Comparison of ENCODE assay signal across 14 cellular contexts in genomic region chr14:42011221-42011620, GRCh38.
"Had no signal": no experiment of that assay in that cellular context is flagged by ENCODE, and none has a peak within 500 bp of the region (broad histone marks: within the 10 kb centered on the region; RNA-seq: fewer than 3 reads in every experiment).

No MANE protein-coding gene starts in this region.

- H3K27ac ChIP-seq: breast epithelium, hepatocyte, pancreas had no signal

- H3K4me1 Mint-ChIP-seq: activated CD4-positive, alpha-beta memory T cell treated with anti-CD3 and anti-CD28 coated beads, Interleukin-2, amount 10 ng/mL, durations not matched to agents 7 days and 5 days; activated CD4-positive, alpha-beta T cell treated with anti-CD3 and anti-CD28 coated beads for 36 hours; activated naive CD8-positive, alpha-beta T cell treated with anti-CD3 and anti-CD28 coated beads, Interleukin-2, amount 10 ng/mL, durations not matched to agents 7 days and 5 days; endodermal cell; neural crest cell had no signal

- H3K9me3 Mint-ChIP-seq: endodermal cell, neural crest cell had no signal

- H3K4me1 ChIP-seq: breast epithelium, pancreas had no signal

- DNase-seq: activated CD4-positive, alpha-beta memory T cell treated with anti-CD3 and anti-CD28 coated beads, Interleukin-2, amount 10 ng/mL, durations not matched to agents 7 days and 5 days; activated CD4-positive, alpha-beta T cell treated with anti-CD3 and anti-CD28 coated beads for 36 hours; activated CD8-positive, alpha-beta memory T cell treated with anti-CD3 and anti-CD28 coated beads, Interleukin-2, amount 50 U/mL, for 4 hours; activated naive CD8-positive, alpha-beta T cell treated with anti-CD3 and anti-CD28 coated beads, Interleukin-2, amount 10 ng/mL, durations not matched to agents 7 days and 5 days; anterior cingulate cortex; endodermal cell; erythroblast; left ventricle myocardium superior; pancreas; stimulated activated CD4-positive, alpha-beta T cell treated with anti-CD3 and anti-CD28 coated beads, Interleukin-4, amount 100 ng/mL, for 1 hour; stimulated activated CD8-positive, alpha-beta memory T cell treated with anti-CD3 and anti-CD28 coated beads, Interleukin-4, amount 100 ng/mL, for 48 hours had no signal

- H3K4me2 ChIP-seq: hepatocyte had no signal

- H3K4me3 Mint-ChIP-seq: activated CD4-positive, alpha-beta memory T cell treated with anti-CD3 and anti-CD28 coated beads, Interleukin-2, amount 10 ng/mL, durations not matched to agents 7 days and 5 days; activated CD4-positive, alpha-beta T cell treated with anti-CD3 and anti-CD28 coated beads for 36 hours; activated naive CD8-positive, alpha-beta T cell treated with anti-CD3 and anti-CD28 coated beads, Interleukin-2, amount 10 ng/mL, durations not matched to agents 7 days and 5 days; endodermal cell; neural crest cell had no signal

- H3K27ac Mint-ChIP-seq: activated CD4-positive, alpha-beta memory T cell treated with anti-CD3 and anti-CD28 coated beads, Interleukin-2, amount 10 ng/mL, durations not matched to agents 7 days and 5 days; activated CD4-positive, alpha-beta T cell treated with anti-CD3 and anti-CD28 coated beads for 36 hours; activated naive CD8-positive, alpha-beta T cell treated with anti-CD3 and anti-CD28 coated beads, Interleukin-2, amount 10 ng/mL, durations not matched to agents 7 days and 5 days; endodermal cell had no signal

- H3K27me3 Mint-ChIP-seq: activated CD4-positive, alpha-beta memory T cell treated with anti-CD3 and anti-CD28 coated beads, Interleukin-2, amount 10 ng/mL, durations not matched to agents 7 days and 5 days; activated CD4-positive, alpha-beta T cell treated with anti-CD3 and anti-CD28 coated beads for 36 hours; activated naive CD8-positive, alpha-beta T cell treated with anti-CD3 and anti-CD28 coated beads, Interleukin-2, amount 10 ng/mL, durations not matched to agents 7 days and 5 days had no signal

- H3K79me2 ChIP-seq: hepatocyte had no signal

- H3K9me3 ChIP-seq: breast epithelium, pancreas had no signal

- H3K27me3 ChIP-seq: breast epithelium, hepatocyte, pancreas had no signal

- H3K36me3 Mint-ChIP-seq: activated naive CD8-positive, alpha-beta T cell treated with anti-CD3 and anti-CD28 coated beads, Interleukin-2, amount 10 ng/mL, durations not matched to agents 7 days and 5 days had no signal

- H3K4me3 ChIP-seq: breast epithelium, hepatocyte, pancreas had no signal

- H2AFZ ChIP-seq: hepatocyte had no signal

- H3K36me3 ChIP-seq: breast epithelium, pancreas had no signal

- ATAC-seq: activated CD4-positive, alpha-beta T cell treated with anti-CD3 and anti-CD28 coated beads for 36 hours; left ventricle myocardium superior; pancreas had no signal
